ENCODE assay signal across 8 cellular contexts in the genomic region with DNA sequence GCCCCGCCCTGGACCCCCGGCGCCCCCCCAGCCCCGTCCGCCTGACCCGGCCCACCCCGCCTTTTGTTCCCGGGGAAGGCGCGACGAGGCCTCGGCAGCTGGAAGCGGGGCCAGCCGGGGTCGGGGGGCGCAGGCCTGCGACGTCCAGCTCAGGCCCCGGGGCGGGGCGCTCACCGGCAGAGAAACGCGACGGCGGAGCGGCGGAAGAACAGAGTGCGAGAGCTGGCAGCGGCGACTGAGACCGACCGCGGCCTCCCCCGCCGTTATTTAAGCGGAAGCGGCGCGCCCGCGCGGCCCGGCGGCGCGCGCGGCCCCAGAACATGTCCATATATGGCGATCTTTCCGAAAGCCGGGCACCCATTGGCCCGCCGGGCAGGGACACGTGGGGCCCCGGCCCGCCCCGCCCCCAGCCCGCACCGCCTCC. TPM values are rescaled to one million over a fixed set of nuclear protein-coding genes. Genes with fewer than 3 reads are reported as not detected.
DNase-seq lines count a peak whose midpoint lies in the region; ATAC-seq and TF ChIP-seq lines count a peak whose summit lies in the region.

Gene ACTG1 (minus strand): TSS at position 240 of the 424 bp plus-strand sequence. CDS start 445 bp downstream, outside the sequence.

- no peak for TF ChIP-seq CTCF in coronary artery (IDR thresholded peaks at IDR 0.05)

- H3K36me3 ChIP-seq in ACC112 (ENCODE audit: insufficient read depth, low read length) = peaks cover 39% of the 10 kb centered on the region

- peaks cover 17% of the 10 kb centered on the region for H3K4me1 ChIP-seq in ACC112 (ENCODE audit: control insufficient read depth, insufficient read depth, low read length, unreplicated experiment)

- no peak within 1 kb of the TSS for H2AFZ ChIP-seq in ACC112 (ENCODE audit: low read length, unreplicated experiment)

- H3K4me3 ChIP-seq in ACC112 (ENCODE audit: low read depth, low read length) (peak within 1 kb of the TSS; percentile 98), coronary artery (peak within 1 kb of the TSS; percentile 97)

- peak; percentile 47 for ATAC-seq in GM18907 (IDR thresholded peaks at IDR 0.05; ENCODE audit: unreplicated experiment)
- peak; percentile 39 for ATAC-seq in HG03442 (IDR thresholded peaks at IDR 0.05; ENCODE audit: unreplicated experiment)
- ATAC-seq in left lobe of liver = peak; percentile 79

- no peaks in the 10 kb centered on the region for H3K27me3 ChIP-seq in ACC112 (ENCODE audit: insufficient read depth, low read length)

- H3K79me2 ChIP-seq in ACC112 (ENCODE audit: control insufficient read depth, insufficient read depth, low read length, unreplicated experiment) = peaks cover 57% of the 10 kb centered on the region

- DNase-seq in NCI-H748 (lab: John Stamatoyannopoulos, UW; ENCODE audit: unreplicated experiment) (peak; percentile 96), coronary artery (ENCODE audit: low spot score) (peak; percentile 93), left lobe of liver (ENCODE audit: low spot score) (peak; percentile 95)
- DNase-seq in activated CD4-positive, alpha-beta T cell treated with anti-CD3 and anti-CD28 coated beads, Interleukin-2, amount 50 U/mL, for 1 hour = peak; percentile 89
- peak; percentile 91 for DNase-seq in stimulated activated CD4-positive, alpha-beta T cell treated with anti-CD3 and anti-CD28 coated beads, Interleukin-1b, Interleukin-23, amount 100 ng/mL, for 48 hours

- H3K27ac ChIP-seq in ACC112 (ENCODE audit: low read depth, low read length) (peak within 1 kb of the TSS; percentile 89), coronary artery (peak within 1 kb of the TSS; percentile 99)

RNA-seq across cellular contexts. Expression of gene ACTG1, which starts in this region (rescaled TPM):
- total RNA-seq in left lobe of liver = 264 TPM

Comparison
In these comparisons a context has a peak if more than half of its experiments do, and no peak if none do; other contexts are left out.
1. Peak in every context shown above with its lines: DNase-seq, ATAC-seq, H3K4me3 ChIP-seq and H3K27ac ChIP-seq.